Comparison of ENCODE assay signal across 20 cellular contexts in genomic region chr7:15158141-15158810, GRCh38.
DNase-seq lines count a peak whose midpoint lies in the region; ATAC-seq and TF ChIP-seq lines count a peak whose summit lies in the region.
"Had no signal": no experiment of that assay in that cellular context is flagged by ENCODE, and none has a peak within 500 bp of the region (broad histone marks: within the 10 kb centered on the region; RNA-seq: fewer than 3 reads in every experiment).

No MANE protein-coding gene starts in this region.

- H2AK5ac ChIP-seq in trophoblast cell (ENCODE audit: low read length) = no peak overlapping the region

- TF ChIP-seq CTCF in GM23338 (conservative IDR thresholded peaks at IDR 0.05; ENCODE audit: low read depth in 2 of 2) (no peak), brain microvascular endothelial cell (IDR thresholded peaks at IDR 0.05; ENCODE audit: low read depth, low read length, missing control alignments) (no peak), fibroblast of villous mesenchyme (IDR thresholded peaks at IDR 0.05; ENCODE audit: insufficient read depth, low read depth, low read length) (no peak)

- H2BK5ac ChIP-seq in trophoblast cell (ENCODE audit: low read depth, low read length, poor library complexity) = no peak overlapping the region

- H4K12ac ChIP-seq in trophoblast cell (ENCODE audit: low read depth, low read length) = no peak overlapping the region

- peaks cover 2% of the 10 kb centered on the region for H3K27me3 Mint-ChIP-seq in GM23338 (ENCODE audit: insufficient read depth, low read depth, poor library complexity)
- H3K27me3 Mint-ChIP-seq: B cell; CD4-positive, alpha-beta T cell had no signal

- in situ Hi-C loops in brain microvascular endothelial cell (cut with HindIII; ENCODE audit: low pct_ligation_motif_present, low sequenced_read_pairs) = no loop called here

- no peak overlapping the region for H4K8ac ChIP-seq in trophoblast cell (ENCODE audit: low read depth, low read length)

- no CpG with 5 or more reads among the region's 3 CpGs for WGBS in trophoblast cell (ENCODE audit: extremely low coverage, insufficient coverage, insufficient read length)

- no peak for ATAC-seq in GM23338
- ATAC-seq: HepG2, Panc1, Right ventricle myocardium inferior had no signal

- H3K9ac ChIP-seq in trophoblast cell (ENCODE audit: low read length) = no peak overlapping the region
- H3K9ac ChIP-seq: KMS-11, SK-N-SH had no signal

- no peak overlapping the region for H2BK12ac ChIP-seq in trophoblast cell (ENCODE audit: low read length)

- H3K4me3 ChIP-seq in GM23338 (no peak overlapping the region), brain microvascular endothelial cell (ENCODE audit: low read depth, low read length) (no peak overlapping the region), fibroblast of villous mesenchyme (ENCODE audit: low read depth, low read length) (no peak overlapping the region), trophoblast cell (ENCODE audit: low read depth, low read length) (no peak overlapping the region)

- no peaks in the 10 kb centered on the region; the same call in 1 of the 2 replicates for H3K9me2 ChIP-seq in GM23338 (ENCODE audit: insufficient read depth)
- H3K9me2 ChIP-seq: SK-N-SH had no signal

- no peaks in the 10 kb centered on the region for H3K79me2 ChIP-seq in GM23338 (replicated peaks; ENCODE audit: insufficient read depth)
- no peaks in the 10 kb centered on the region for H3K79me2 ChIP-seq in trophoblast cell (ENCODE audit: control insufficient read depth, insufficient read depth, low read length, poor library complexity)

- H3K79me1 ChIP-seq in trophoblast cell (ENCODE audit: low read length) = no peaks in the 10 kb centered on the region

- DNase-seq in GM23338 (ENCODE audit: low spot score) (no peak), brain microvascular endothelial cell (peak; percentile 10), fibroblast of villous mesenchyme (ENCODE audit: low read depth) (peak; percentile 5), renal cortical epithelial cell (ENCODE audit: low read depth) (peak; percentile 73), activated gamma-delta T cell (lab: John Stamatoyannopoulos, UW) (no peak), trophoblast cell (no peak), HuH-7 (ENCODE audit: low spot score) (no peak)
- DNase-seq in activated CD4-positive, alpha-beta T cell treated with anti-CD3 and anti-CD28 coated beads for 48 hours = no peak
- DNase-seq: CD4-positive, alpha-beta T cell; DMS79 treated with DMSO at 0.1 percent for 48 hours; HFFc6; NCI-H1436; NCI-H2029; NCI-H524; SK-N-SH had no signal

- no peaks in the 10 kb centered on the region for H3K9me3 Mint-ChIP-seq in GM23338
- H3K9me3 Mint-ChIP-seq: HFFc6 had no signal

- H3K14ac ChIP-seq in trophoblast cell (ENCODE audit: low read length) = no peak overlapping the region

- H3K27me3 ChIP-seq in GM23338 (ENCODE audit: insufficient read depth) (no peaks in the 10 kb centered on the region), brain microvascular endothelial cell (replicated peaks) (no peaks in the 10 kb centered on the region), trophoblast cell (ENCODE audit: insufficient read depth, low read length) (no peaks in the 10 kb centered on the region)

- H2AFZ ChIP-seq in GM23338 (no peak overlapping the region), trophoblast cell (ENCODE audit: insufficient read depth, low read length, poor library complexity) (no peak overlapping the region)

- H3K27ac ChIP-seq in GM23338 (ENCODE audit: low read depth) (no peak overlapping the region), brain microvascular endothelial cell (no peak overlapping the region), trophoblast cell (ENCODE audit: low read depth, low read length) (no peak overlapping the region)
- H3K27ac ChIP-seq: KMS-11 had no signal

- H3K36me3 ChIP-seq in GM23338 (ENCODE audit: insufficient read depth) (no peaks in the 10 kb centered on the region), brain microvascular endothelial cell (replicated peaks) (no peaks in the 10 kb centered on the region), trophoblast cell (ENCODE audit: control insufficient read depth in 1 of 2, insufficient read depth in 2 of 2, low read length in 2 of 2) (no peaks in the 10 kb centered on the region)

- H2BK120ac ChIP-seq in trophoblast cell (ENCODE audit: insufficient read depth, low read length, poor library complexity) = no peak overlapping the region

- H3K27ac Mint-ChIP-seq in GM23338 = peak overlapping the region; percentile 21; the same call in 1 of the 2 replicates
- H3K27ac Mint-ChIP-seq: B cell; CD4-positive, alpha-beta T cell; HFFc6 had no signal

- H4K91ac ChIP-seq in trophoblast cell (ENCODE audit: low read depth, low read length) = no peak overlapping the region

- no peaks in the 10 kb centered on the region for H3F3A ChIP-seq in GM23338 (replicated peaks; ENCODE audit: low read depth)

- peaks cover 7% of the 10 kb centered on the region for H3K4me1 Mint-ChIP-seq in GM23338
- H3K4me1 Mint-ChIP-seq: B cell had no signal

- no peaks in the 10 kb centered on the region for H3K9me3 ChIP-seq in trophoblast cell (ENCODE audit: insufficient read depth, low read depth, low read length)
- H3K9me3 ChIP-seq: SK-N-SH had no signal

- H3K23ac ChIP-seq in trophoblast cell (ENCODE audit: low read length) = no peak overlapping the region

- H3K18ac ChIP-seq in trophoblast cell (ENCODE audit: low read length) = no peak overlapping the region

- no peak overlapping the region for H3K4ac ChIP-seq in trophoblast cell (ENCODE audit: low read depth, low read length)

- no peaks in the 10 kb centered on the region for H4K20me1 ChIP-seq in GM23338 (replicated peaks; ENCODE audit: insufficient read depth)

- H3K4me1 ChIP-seq in GM23338 (ENCODE audit: insufficient read depth) (peaks cover 13% of the 10 kb centered on the region), trophoblast cell (ENCODE audit: control insufficient read depth in 1 of 2, insufficient read depth in 2 of 2, low read length in 2 of 2) (no peaks in the 10 kb centered on the region)

- H3K4me2 ChIP-seq in GM23338 = no peak overlapping the region
- no peak overlapping the region for H3K4me2 ChIP-seq in trophoblast cell (ENCODE audit: low read length)
- H3K4me2 ChIP-seq: KMS-11, SK-N-SH had no signal

- no peak overlapping the region for H3K4me3 Mint-ChIP-seq in GM23338
- H3K4me3 Mint-ChIP-seq: B cell; CD4-positive, alpha-beta T cell; HFFc6 had no signal

- no peaks in the 10 kb centered on the region for H3K36me3 Mint-ChIP-seq in GM23338 (ENCODE audit: low read depth)

TF ChIP-seq in GM23338, 12 proteins besides CTCF, POLR2A, EP300 and RAD21 (continues in another document):
- TF ChIP-seq REST (IDR thresholded peaks at IDR 0.05; ENCODE audit: unreplicated experiment) = no peak
- TF ChIP-seq CREB1 (CRISPR knock-in tag; IDR thresholded peaks at IDR 0.05; ENCODE audit: low read depth) = no peak
- TF ChIP-seq NANOG (IDR thresholded peaks at IDR 0.05; ENCODE audit: borderline replicate concordance) = no peak
- TF ChIP-seq ZNF331 (CRISPR knock-in tag; IDR thresholded peaks at IDR 0.05; ENCODE audit: low read depth) = no peak
- TF ChIP-seq STAT1 (IDR thresholded peaks at IDR 0.05; ENCODE audit: unreplicated experiment) = no peak
- no peak for TF ChIP-seq ZNF114 (CRISPR knock-in tag; IDR thresholded peaks at IDR 0.05)
- no peak for TF ChIP-seq EZH2 (IDR thresholded peaks at IDR 0.05; ENCODE audit: low read depth, unreplicated experiment)
- TF ChIP-seq POLR2AphosphoS5 (IDR thresholded peaks at IDR 0.05; ENCODE audit: low read depth) = no peak
- TF ChIP-seq ETS1 (IDR thresholded peaks at IDR 0.05) = no peak
- no peak for TF ChIP-seq EZH2phosphoT487 (IDR thresholded peaks at IDR 0.05; ENCODE audit: unreplicated experiment)

Comparison
In these comparisons a context has a peak if more than half of its experiments do, and no peak if none do; other contexts are left out.
1. DNase-seq: peak in brain microvascular endothelial cell (single experiment), fibroblast of villous mesenchyme (single experiment) and renal cortical epithelial cell (single experiment); none in GM23338 (single experiment), activated gamma-delta T cell (single experiment), activated CD4-positive, alpha-beta T cell treated with anti-CD3 and anti-CD28 coated beads for 48 hours (single experiment), trophoblast cell (0 of 2) and HuH-7 (single experiment).